In the genomic region with DNA sequence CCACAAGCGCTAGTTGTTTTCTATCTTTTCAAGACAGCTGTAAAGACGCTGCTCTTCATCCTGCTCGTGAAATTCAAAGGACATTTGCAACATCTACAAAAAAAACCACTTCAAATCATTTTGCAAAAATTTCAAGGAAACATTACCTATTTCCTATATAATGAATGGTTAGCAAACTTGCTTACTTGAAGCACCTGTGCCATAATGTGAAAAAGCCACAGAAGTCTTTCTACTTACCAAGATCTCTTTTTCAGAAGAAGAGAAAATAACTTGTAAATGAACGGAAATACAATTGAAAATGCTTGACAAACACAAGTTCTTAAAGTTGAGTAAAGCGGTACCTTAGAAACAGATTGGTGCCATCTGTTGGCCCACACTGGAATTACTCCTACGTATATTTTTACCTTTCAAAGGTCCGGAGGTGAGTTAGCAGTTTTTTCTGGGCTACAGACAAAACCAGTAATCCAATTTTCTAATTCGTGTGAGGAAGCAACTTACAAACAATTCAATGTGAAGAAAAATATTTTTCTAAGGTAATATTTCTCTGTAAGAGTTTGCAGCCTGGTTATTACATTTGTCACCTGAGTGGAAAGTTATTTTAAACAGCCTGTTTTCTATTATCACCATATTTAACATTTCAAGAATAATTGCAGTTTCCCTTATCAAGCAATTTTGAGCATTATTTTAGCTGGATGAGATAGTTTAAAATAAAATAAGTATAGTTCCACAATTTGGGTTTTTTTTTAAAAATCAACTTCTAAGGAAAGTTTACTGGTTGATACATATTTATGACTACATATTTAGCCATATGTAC, we compare ENCODE assay signal across 8 cellular contexts. TPM values are rescaled to one million over a fixed set of nuclear protein-coding genes. Genes with fewer than 3 reads are reported as not detected.
DNase-seq lines count a peak whose midpoint lies in the region; ATAC-seq and TF ChIP-seq lines count a peak whose summit lies in the region.

TSS of gene TLR6 (minus strand) at position 294 of the 814 bp plus-strand sequence. CDS start 27,344 bp downstream, outside the sequence.

- H3K4me1 Mint-ChIP-seq in activated naive CD4-positive, alpha-beta T cell treated with anti-CD3 and anti-CD28 coated beads, Interleukin-2, amount 50 U/mL, for 24 hours, result peaks cover 48% of the 10 kb centered on the region
- H3K4me1 Mint-ChIP-seq in glutamatergic neuron (ENCODE audit: low read depth, unreplicated experiment), result no peaks in the 10 kb centered on the region

- H3K36me3 ChIP-seq in RWPE2 (ENCODE audit: low read depth), result no peaks in the 10 kb centered on the region

- no peaks in the 10 kb centered on the region for H3K9me3 Mint-ChIP-seq in activated naive CD4-positive, alpha-beta T cell treated with anti-CD3 and anti-CD28 coated beads, Interleukin-2, amount 50 U/mL, for 24 hours
- peaks cover 2% of the 10 kb centered on the region for H3K9me3 Mint-ChIP-seq in glutamatergic neuron (ENCODE audit: unreplicated experiment)

- H3K4me1 ChIP-seq in RWPE2 (ENCODE audit: insufficient read depth, poor library complexity, severe bottlenecking), result peaks cover 22% of the 10 kb centered on the region

- DNase-seq in ACHN, result peak; percentile 81
- DNase-seq in HT1080 (ENCODE audit: low read depth), result peak; percentile 57
- no peak for DNase-seq in RWPE2 (ENCODE audit: low spot score)
- DNase-seq in glutamatergic neuron, result no peak
- DNase-seq in renal cortical epithelial cell (ENCODE audit: low read depth), result peak; percentile 76

- H3K4me3 ChIP-seq in RWPE2 (ENCODE audit: severe bottlenecking), result peak within 1 kb of the TSS; percentile 32

- H3K27me3 ChIP-seq in RWPE2 (ENCODE audit: insufficient read depth, poor library complexity, severe bottlenecking), result no peaks in the 10 kb centered on the region

- H3K36me3 Mint-ChIP-seq in activated naive CD4-positive, alpha-beta T cell treated with anti-CD3 and anti-CD28 coated beads, Interleukin-2, amount 50 U/mL, for 24 hours, result no peaks in the 10 kb centered on the region
- no peaks in the 10 kb centered on the region for H3K36me3 Mint-ChIP-seq in glutamatergic neuron (ENCODE audit: unreplicated experiment)

- TF ChIP-seq CTCF in RWPE2 (IDR thresholded peaks at IDR 0.05; ENCODE audit: poor library complexity, severe bottlenecking), result peak; percentile 93
- peak; percentile 71 for TF ChIP-seq CTCF in glutamatergic neuron (IDR thresholded peaks at IDR 0.05; ENCODE audit: partially characterized antibody, unreplicated experiment)

- no peaks in the 10 kb centered on the region for H3K9me3 ChIP-seq in RWPE2 (ENCODE audit: severe bottlenecking)

- peak within 1 kb of the TSS; percentile 89 for H3K27ac ChIP-seq in RWPE2 (ENCODE audit: poor library complexity, severe bottlenecking)

- peak within 1 kb of the TSS; percentile 84 for H3K4me3 Mint-ChIP-seq in activated naive CD4-positive, alpha-beta T cell treated with anti-CD3 and anti-CD28 coated beads, Interleukin-2, amount 50 U/mL, for 24 hours
- H3K4me3 Mint-ChIP-seq in glutamatergic neuron (ENCODE audit: unreplicated experiment), result no peak within 1 kb of the TSS

- H3K27me3 Mint-ChIP-seq in activated naive CD4-positive, alpha-beta T cell treated with anti-CD3 and anti-CD28 coated beads, Interleukin-2, amount 50 U/mL, for 24 hours, result no peaks in the 10 kb centered on the region
- peaks cover 4% of the 10 kb centered on the region for H3K27me3 Mint-ChIP-seq in glutamatergic neuron (ENCODE audit: unreplicated experiment)

- ATAC-seq in GM18508 (IDR thresholded peaks at IDR 0.05; ENCODE audit: insufficient read depth, unreplicated experiment) (peak; percentile 28), RWPE2 (ENCODE audit: low read depth) (peak; percentile 44), HG02852 (IDR thresholded peaks at IDR 0.05; ENCODE audit: unreplicated experiment) (no peak)

- H3K27ac Mint-ChIP-seq in activated naive CD4-positive, alpha-beta T cell treated with anti-CD3 and anti-CD28 coated beads, Interleukin-2, amount 50 U/mL, for 24 hours, result peak within 1 kb of the TSS; percentile 94
- H3K27ac Mint-ChIP-seq in glutamatergic neuron (ENCODE audit: unreplicated experiment), result no peak within 1 kb of the TSS

- in situ Hi-C loops in ACHN (cut with HindIII; ENCODE audit: low pct_ligation_motif_present, low pct_unique_long_range_greater_than_20kb, low sequenced_read_pairs), result no loop called here

RNA-seq across cellular contexts. Expression of gene TLR6, which starts in this region (rescaled TPM):
- total RNA-seq in HT1080 (2014; rRNA removed; shearing (Covaris generic)), result 1.4 and 1.6 TPM in 2 replicates
- 3.0 and 3.7 TPM in 2 replicates for polyA plus RNA-seq in HT1080 (2015; cell fraction: cytosol; rRNA removed)
- polyA plus RNA-seq in HT1080 (2015; cell fraction: nucleus; rRNA removed), result 4.7 and 5.5 TPM in 2 replicates
- not detected for total RNA-seq in glutamatergic neuron (ENCODE audit: unreplicated experiment)
- total RNA-seq in renal cortical epithelial cell, result 0.65 and 2.8 TPM in 2 replicates

Comparison
In these comparisons a context has a peak if more than half of its experiments do, and no peak if none do; other contexts are left out.
1. DNase-seq: peak in ACHN (single experiment), HT1080 (single experiment) and renal cortical epithelial cell (single experiment); none in RWPE2 (single experiment) and glutamatergic neuron (single experiment).